Comparison of ENCODE assay signal across 8 cellular contexts in the genomic region with DNA sequence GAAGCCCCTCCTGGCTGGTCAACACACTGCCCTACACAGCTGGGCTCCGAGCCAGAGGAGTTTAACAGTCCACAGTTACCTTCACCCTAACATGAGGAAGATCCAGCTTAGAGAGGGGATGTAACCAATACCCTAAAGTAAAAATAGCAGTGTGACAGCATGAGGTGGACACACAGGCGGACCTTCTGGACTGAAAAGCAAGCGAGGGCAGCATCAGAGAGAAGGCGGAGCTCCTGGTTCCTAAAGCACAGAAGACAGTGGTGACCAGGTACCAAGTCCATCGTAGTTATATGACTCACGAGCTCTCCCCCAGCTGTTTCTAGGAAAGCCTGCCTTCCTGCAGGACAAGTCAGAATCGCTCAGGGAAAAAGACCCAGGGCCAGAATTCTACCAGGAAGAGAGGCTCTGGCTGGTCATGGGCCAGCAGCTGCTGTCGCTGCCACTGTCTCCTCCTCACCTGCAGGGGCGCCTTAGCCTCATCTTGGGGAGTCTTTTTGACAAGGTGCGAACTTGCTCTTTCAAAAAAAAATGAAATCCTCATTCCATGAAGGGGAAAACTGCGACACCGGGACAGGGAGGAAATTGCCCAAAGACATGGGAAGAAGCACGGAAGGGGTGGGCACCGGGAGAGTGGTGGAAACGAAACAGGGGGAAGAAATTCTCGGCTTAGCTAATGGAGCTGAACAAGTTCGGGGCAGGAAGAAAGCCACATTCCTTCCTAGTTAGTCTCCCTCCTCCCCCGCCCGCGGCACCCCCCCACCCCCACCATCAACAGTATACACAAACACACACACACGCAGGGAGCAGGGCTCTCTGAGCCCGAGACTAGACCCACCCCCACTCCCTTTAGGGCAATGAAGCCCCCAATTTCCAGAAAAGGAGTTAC. TPM values are rescaled to one million over a fixed set of nuclear protein-coding genes. Genes with fewer than 3 reads are reported as not detected.
A peak's percentile ranks its signal among the peaks of the same experiment; 100 is the strongest.
DNase-seq lines count a peak whose midpoint lies in the region; TF ChIP-seq lines count a peak whose summit lies in the region.

No MANE protein-coding gene starts in this region.

- DNase-seq in AG04449 (ENCODE audit: low read depth, low spot score) (peak; percentile 33), NCI-H2196 treated with DMSO at 0.1 percent for 48 hours (lab: John Stamatoyannopoulos, UW; ENCODE audit: unreplicated experiment) (peak; percentile 54), mucosa of gallbladder (ENCODE audit: low spot score) (peak; percentile 81), superior temporal gyrus (ENCODE audit: extremely low spot score) (peak; percentile 39), globus pallidus (ENCODE audit: low spot score) (no peak)
- DNase-seq in activated CD4-positive, alpha-beta T cell treated with anti-CD3 and anti-CD28 coated beads, Interleukin-2, amount 50 U/mL, for 4 hours: peak; percentile 50 to 53

- peak overlapping the region; percentile 99 for H3K9ac ChIP-seq in endocrine pancreas (ENCODE audit: control insufficient read depth, insufficient read depth, low read length)

- POLR2A ChIA-PET in AG04449 (lab: Yijun Ruan, JAX): interaction anchor here (0.6 to 1.2 kb wide), 7 partner anchors 17 to 391 kb away, joined by 3 to 4 read pairs (median 3); a partner anchor contains a TSS

- H3K4me1 ChIP-seq in endocrine pancreas (ENCODE audit: control insufficient read depth, insufficient read depth, low read length): no peaks in the 10 kb centered on the region

- peak; percentile 68 for TF ChIP-seq CTCF in AG04449 (IDR thresholded peaks at IDR 0.05; ENCODE audit: insufficient read depth, low read length, missing control alignments)
- TF ChIP-seq CTCF in GM12873 (IDR thresholded peaks at IDR 0.05; ENCODE audit: insufficient read depth, low read depth, low read length, missing control alignments): peak; percentile 91

- H3K9me3 ChIP-seq in endocrine pancreas (ENCODE audit: control insufficient read depth, low read length): no peaks in the 10 kb centered on the region

- peak overlapping the region; percentile 97 for H3K4me3 ChIP-seq in AG04449 (ENCODE audit: low read depth, low read length)
- peak overlapping the region; percentile 47 for H3K4me3 ChIP-seq in endocrine pancreas (ENCODE audit: control insufficient read depth, insufficient read depth, low read length)

- no peaks in the 10 kb centered on the region for H3K36me3 ChIP-seq in endocrine pancreas (ENCODE audit: control insufficient read depth, insufficient read depth, low read length)

- no peaks in the 10 kb centered on the region for H3K27me3 ChIP-seq in endocrine pancreas (ENCODE audit: control insufficient read depth, insufficient read depth, low read length)

- CTCF ChIA-PET in AG04449 (lab: Yijun Ruan, JAX): interaction anchor here (0.6 to 4.9 kb wide), 20 partner anchors 10 to 467 kb away, joined by 3 to 42 read pairs (median 4); a partner anchor contains a TSS

RNA-seq across cellular contexts. Expression of a gene that starts 1.7 kb away (rescaled TPM):
- total RNA-seq in mucosa of gallbladder: 20.1 TPM

RNA-seq across cellular contexts. Expression of a gene that starts 23.2 kb away (rescaled TPM):
- total RNA-seq in mucosa of gallbladder: 226 TPM

RNA-seq across cellular contexts. Expression of a gene that starts 37.5 kb away (rescaled TPM):
- 70.5 TPM for total RNA-seq in mucosa of gallbladder

RNA-seq across cellular contexts. Expression of a gene that starts 51.5 kb away (rescaled TPM):
- 878 TPM for total RNA-seq in mucosa of gallbladder
